8 cellular contexts compared by ENCODE assay signal in the genomic region with DNA sequence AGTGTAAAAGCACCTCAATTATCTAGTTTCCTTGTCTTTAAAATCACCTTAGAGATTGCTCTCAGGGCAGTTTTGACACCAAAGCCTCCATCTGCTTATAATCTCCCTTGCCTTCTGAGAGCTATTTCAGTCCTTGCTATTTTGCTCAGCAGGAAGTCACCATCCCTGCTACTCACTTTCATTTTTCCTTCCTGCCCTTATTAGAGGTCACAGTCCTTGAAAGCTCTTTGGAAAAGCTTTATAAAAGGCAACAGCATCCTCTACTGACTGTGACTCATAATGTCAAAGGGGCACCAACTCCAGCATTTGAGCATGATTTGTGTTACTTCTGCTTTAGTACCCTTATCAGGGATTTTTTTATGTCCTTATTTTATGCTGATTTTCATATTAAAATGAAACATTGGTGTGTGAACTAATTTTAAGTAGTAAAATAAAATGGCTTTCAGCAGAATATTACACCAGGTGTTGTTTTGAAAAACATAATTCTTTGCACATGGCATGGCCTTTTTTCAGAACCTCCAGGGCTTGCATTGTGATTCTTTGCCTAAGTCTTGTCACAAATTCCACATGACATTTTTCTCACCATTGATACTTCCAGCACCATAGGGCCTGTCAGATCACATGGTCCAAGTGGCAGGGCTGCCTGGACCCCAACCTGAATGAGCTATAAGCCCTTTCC.
DNase-seq lines count a peak whose midpoint lies in the region; ATAC-seq and TF ChIP-seq lines count a peak whose summit lies in the region.

No MANE protein-coding gene starts in this region.

- peak overlapping the region in 6 of 10 donors; percentile 28 to 71 (median 48) for H3K27ac ChIP-seq in heart right ventricle
- peak overlapping the region in 4 of 8 donors; percentile 14 to 56 (median 42) for H3K27ac ChIP-seq in spleen
- no peak overlapping the region for H3K27ac ChIP-seq in colonic mucosa

- POLR2A ChIA-PET in GM10248 (lab: Yijun Ruan, JAX) = no interaction called here

- peaks cover 0 to 3% (median 0%) of the 10 kb centered on the region in 11 donors for H3K9me3 ChIP-seq in heart right ventricle
- H3K9me3 ChIP-seq in spleen = peaks cover 0 to 9% (median 2%) of the 10 kb centered on the region in 8 donors
- H3K9me3 ChIP-seq in colonic mucosa = no peaks in the 10 kb centered on the region

- H3K27me3 ChIP-seq in heart right ventricle (no peaks in the 10 kb centered on the region), spleen (replicated peaks in 1 of 7) (no peaks in the 10 kb centered on the region), colonic mucosa (no peaks in the 10 kb centered on the region)

- peaks cover 0 to 19% (median 16%) of the 10 kb centered on the region in 9 donors for H3K4me1 ChIP-seq in heart right ventricle
- H3K4me1 ChIP-seq in spleen = peaks cover 0 to 22% (median 11%) of the 10 kb centered on the region in 6 donors
- no peaks in the 10 kb centered on the region for H3K4me1 ChIP-seq in colonic mucosa

- ATAC-seq in heart right ventricle = peak; percentile 93 to 100 (median 96)

- intact Hi-C loops in heart right ventricle (cut with DNase I) = loop anchor here in 9 of 10 donors (2.0 to 10.0 kb wide), 11 partner anchors 744 to 1214 kb away; a partner anchor contains a TSS
- intact Hi-C loops in spleen (cut with DNase I; ENCODE audit: low total_unique reads) = no loop called here
- intact Hi-C loops in colonic mucosa (cut with DNase I) = no loop called here

- DNase-seq in GM10248 (ENCODE audit: extremely low spot score) = peak; percentile 13
- peak; percentile 84 for DNase-seq in H4 (ENCODE audit: low spot score)
- DNase-seq in KG1 (lab: John Stamatoyannopoulos, UW) = peak; percentile 46
- peak; percentile 37 for DNase-seq in SKM-1 (lab: John Stamatoyannopoulos, UW; ENCODE audit: unreplicated experiment)
- peak in 1 of 2 donors; percentile 31 for DNase-seq in heart right ventricle
- DNase-seq in spleen = no peak
- no peak for DNase-seq in colonic mucosa
- DNase-seq in HuH-7 (ENCODE audit: low spot score) = no peak

- no peaks in the 10 kb centered on the region for H3K36me3 ChIP-seq in heart right ventricle
- no peaks in the 10 kb centered on the region for H3K36me3 ChIP-seq in spleen
- no peaks in the 10 kb centered on the region for H3K36me3 ChIP-seq in colonic mucosa

- CTCF ChIA-PET in GM10248 (lab: Yijun Ruan, JAX) = interaction anchor here (0.6 to 2.3 kb wide), 9 partner anchors 10 to 888 kb away, joined by 3 to 13 read pairs (median 4); no protein-coding TSS in a partner anchor

- TF ChIP-seq POLR2A in spleen (IDR thresholded peaks at IDR 0.05) = no peak

- H3K9ac ChIP-seq in colonic mucosa (ENCODE audit: low read depth in 2 of 2, low read length in 2 of 2) = no peak overlapping the region

- TF ChIP-seq CTCF in GM10248 (IDR thresholded peaks at IDR 0.05; ENCODE audit: control extremely low read depth, extremely low read depth, low read depth, missing control alignments) (peak; percentile 64), heart right ventricle (IDR thresholded peaks at IDR 0.05) (peak; percentile 22 to 87 (median 70)), spleen (IDR thresholded peaks at IDR 0.05 in 8 of 11, conservative IDR thresholded peaks at IDR 0.05 in 3 of 11) (peak in 7 of 11 experiments; percentile 26 to 64 (median 37)), colonic mucosa (IDR thresholded peaks at IDR 0.05) (no peak)

- H3K4me3 ChIP-seq in heart right ventricle (no peak overlapping the region), spleen (no peak overlapping the region), colonic mucosa (no peak overlapping the region)

Comparison
In these comparisons a context has a peak if more than half of its experiments do, and no peak if none do; other contexts are left out.
1. DNase-seq: peak in GM10248 (single experiment), H4 (single experiment), KG1 (single experiment) and SKM-1 (single experiment); none in spleen (single experiment), colonic mucosa (single experiment) and HuH-7 (single experiment).
2. intact Hi-C loops: an anchor here in heart right ventricle (2.0 to 10.0 kb wide); none called in spleen and colonic mucosa.